1 cellular context compared by ENCODE assay signal in genomic region chr14:77302926-77303325, GRCh38.
TF ChIP-seq lines count a peak whose summit lies in the region.

No MANE protein-coding gene starts in this region.

TF ChIP-seq in HepG2, 621 proteins besides CTCF, POLR2A, EP300 and RAD21 (continued from another document and continues in another):
- TF ChIP-seq ZBTB10 (CRISPR knock-in tag; IDR thresholded peaks at IDR 0.05; ENCODE audit: borderline replicate concordance) (peak; percentile 86; the same call in 1 of the 2 replicates), SIX1 (CRISPR knock-in tag; IDR thresholded peaks at IDR 0.05; ENCODE audit: borderline replicate concordance) (no peak), ATF3 (CRISPR knock-in tag; IDR thresholded peaks at IDR 0.05) (peak; percentile 85), SALL2 (CRISPR knock-in tag; IDR thresholded peaks at IDR 0.05) (no peak), TEAD2 (CRISPR knock-in tag; IDR thresholded peaks at IDR 0.05) (no peak), HDAC2 (CRISPR knock-in tag; IDR thresholded peaks at IDR 0.05) (0 out of 2 replicates have a peak, but pooled peaks have one; percentile 19), ELF3 (CRISPR knock-in tag; IDR thresholded peaks at IDR 0.05) (peak; percentile 31; the same call in 1 of the 2 replicates), SKI (IDR thresholded peaks at IDR 0.05; ENCODE audit: partially characterized antibody) (peak; percentile 41), TERF1 (CRISPR knock-in tag; IDR thresholded peaks at IDR 0.05) (no peak), ZNF660 (CRISPR knock-in tag; IDR thresholded peaks at IDR 0.05; ENCODE audit: borderline replicate concordance, low read depth) (no peak), SIX4 (CRISPR knock-in tag; IDR thresholded peaks at IDR 0.05) (no peak), ZFY (CRISPR knock-in tag; IDR thresholded peaks at IDR 0.05) (peak; percentile 37; the same call in 1 of the 2 replicates), ARID5B (CRISPR knock-in tag; IDR thresholded peaks at IDR 0.05) (peak; percentile 68), ZNF644 (CRISPR knock-in tag; IDR thresholded peaks at IDR 0.05; ENCODE audit: low read depth) (peak; percentile 79), GATAD2A (CRISPR knock-in tag; IDR thresholded peaks at IDR 0.05) (peak; percentile 81), POLR2AphosphoS5 (IDR thresholded peaks at IDR 0.05; ENCODE audit: low read depth, low read length) (no peak), MIXL1 (CRISPR knock-in tag; IDR thresholded peaks at IDR 0.05) (peak; percentile 73), NR2F6 (IDR thresholded peaks at IDR 0.05) (no peak), NR2F6 (CRISPR knock-in tag; IDR thresholded peaks at IDR 0.05) (peak; percentile 41; the same call in 1 of the 2 replicates), ZNF576 (CRISPR knock-in tag; IDR thresholded peaks at IDR 0.05) (no peak), JUNB (CRISPR knock-in tag; IDR thresholded peaks at IDR 0.05; ENCODE audit: borderline replicate concordance) (0 out of 2 replicates have a peak, but pooled peaks have one; percentile 45), TFAP4 (IDR thresholded peaks at IDR 0.05; ENCODE audit: borderline replicate concordance, low read depth) (peak; percentile 29; the same call in 1 of the 2 replicates), TBX3 (IDR thresholded peaks at IDR 0.05; ENCODE audit: borderline replicate concordance) (peak; percentile 35; the same call in 1 of the 2 replicates), JUND (CRISPR knock-in tag; IDR thresholded peaks at IDR 0.05) (peak; percentile 85), TFDP2 (CRISPR knock-in tag; IDR thresholded peaks at IDR 0.05) (no peak), FOSL2 (CRISPR knock-in tag; IDR thresholded peaks at IDR 0.05) (peak; percentile 98), KLF15 (CRISPR knock-in tag; IDR thresholded peaks at IDR 0.05; ENCODE audit: borderline replicate concordance) (no peak), TBX2 (CRISPR knock-in tag; IDR thresholded peaks at IDR 0.05; ENCODE audit: borderline replicate concordance) (peak; percentile 42; the same call in 1 of the 2 replicates), IRF2 (CRISPR knock-in tag; IDR thresholded peaks at IDR 0.05) (0 out of 2 replicates have a peak, but pooled peaks have one; percentile 48), ZNF891 (CRISPR knock-in tag; IDR thresholded peaks at IDR 0.05) (no peak), ZNF12 (CRISPR knock-in tag; IDR thresholded peaks at IDR 0.05) (peak; percentile 58; the same call in 1 of the 2 replicates), FOXO1 (CRISPR knock-in tag; IDR thresholded peaks at IDR 0.05) (peak; percentile 32; the same call in 1 of the 2 replicates), MEIS1 (CRISPR knock-in tag; IDR thresholded peaks at IDR 0.05; ENCODE audit: borderline replicate concordance) (0 out of 2 replicates have a peak, but pooled peaks have one; percentile 68), HMGXB4 (CRISPR knock-in tag; IDR thresholded peaks at IDR 0.05; ENCODE audit: borderline replicate concordance in 1 of 2, low read depth in 1 of 2) (0 out of 4 replicates have a peak, but pooled peaks of 1 of the 2 experiments have one; percentile 27), RARA (CRISPR knock-in tag; IDR thresholded peaks at IDR 0.05) (peak; percentile 61; the same call in 1 of the 2 replicates), SOX13 (IDR thresholded peaks at IDR 0.05) (no peak), SOX13 (CRISPR knock-in tag; conservative IDR thresholded peaks at IDR 0.05 in 1 of 2, IDR thresholded peaks at IDR 0.05 in 1 of 2) (peak in 1 of 2 experiments; percentile 31; a peak in 1 of 4 replicates), FLYWCH1 (CRISPR knock-in tag; IDR thresholded peaks at IDR 0.05) (no peak), FOXP4 (CRISPR knock-in tag; IDR thresholded peaks at IDR 0.05) (peak; percentile 68), SKIL (CRISPR knock-in tag; IDR thresholded peaks at IDR 0.05; ENCODE audit: borderline replicate concordance) (no peak), ZSCAN21 (CRISPR knock-in tag; IDR thresholded peaks at IDR 0.05; ENCODE audit: borderline replicate concordance) (0 out of 2 replicates have a peak, but pooled peaks have one; percentile 23), SAP130 (CRISPR knock-in tag; IDR thresholded peaks at IDR 0.05; ENCODE audit: low read depth) (peak; percentile 86), SMC3 (IDR thresholded peaks at IDR 0.05; ENCODE audit: low read length) (0 out of 2 replicates have a peak, but pooled peaks have one; percentile 5), ZNF30 (CRISPR knock-in tag; IDR thresholded peaks at IDR 0.05) (no peak), FOXK1 (CRISPR knock-in tag; IDR thresholded peaks at IDR 0.05; ENCODE audit: borderline replicate concordance, low read depth) (0 out of 2 replicates have a peak, but pooled peaks have one; percentile 17), TCF7 (IDR thresholded peaks at IDR 0.05; ENCODE audit: low read depth) (peak; percentile 73; the same call in 1 of the 2 replicates), ZNF580 (CRISPR knock-in tag; IDR thresholded peaks at IDR 0.05; ENCODE audit: borderline replicate concordance, low read depth) (0 out of 2 replicates have a peak, but pooled peaks have one; percentile 15), ZNF460 (CRISPR knock-in tag; IDR thresholded peaks at IDR 0.05; ENCODE audit: borderline replicate concordance) (no peak), ZMYM3 (CRISPR knock-in tag; IDR thresholded peaks at IDR 0.05) (no peak), MTA3 (CRISPR knock-in tag; IDR thresholded peaks at IDR 0.05) (no peak), ELF1 (CRISPR knock-in tag; IDR thresholded peaks at IDR 0.05) (no peak)
